ENCODE assay signal across 14 cellular contexts in the genomic region with DNA sequence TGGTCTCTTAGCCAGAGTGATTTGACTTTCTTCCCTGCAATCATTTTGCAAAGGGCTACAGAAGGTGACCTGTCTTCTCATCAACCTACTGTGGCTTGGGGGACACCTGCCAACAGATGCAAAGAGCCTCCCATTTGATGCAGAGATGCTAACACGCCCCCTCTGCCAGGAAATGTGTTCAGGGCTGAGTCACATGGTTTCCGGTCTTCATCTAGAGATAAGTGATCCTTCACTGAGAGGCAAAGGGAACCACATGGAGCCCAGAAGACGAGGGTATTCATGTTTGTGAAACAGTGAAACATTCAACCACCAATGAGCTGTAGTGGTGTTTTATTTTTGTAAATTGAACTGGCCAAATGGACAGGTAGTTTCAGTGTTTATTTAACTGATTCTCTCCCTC.
A peak's percentile ranks its signal among the peaks of the same experiment; 100 is the strongest.
DNase-seq lines count a peak whose midpoint lies in the region; ATAC-seq, FAIRE-seq and TF ChIP-seq lines count a peak whose summit lies in the region.
"Had no signal": no experiment of that assay in that cellular context is flagged by ENCODE, and none has a peak within 500 bp of the region (broad histone marks: within the 10 kb centered on the region; RNA-seq: fewer than 3 reads in every experiment).

No MANE protein-coding gene starts in this region.

- no peak overlapping the region for H3K4me2 ChIP-seq in MM.1S (ENCODE audit: low read depth, low read length)
- no peak overlapping the region for H3K4me2 ChIP-seq in K562 (ENCODE audit: insufficient read depth, low read length)
- H3K4me2 ChIP-seq: BLaER1 treated with 17β-estradiol and CSF1 and Interleukin-3, amounts not matched to agents 10 nM and 100 nM had no signal

- POLR2A ChIA-PET in K562 (lab: Yijun Ruan, JAX): no interaction called here

- peaks cover 16% of the 10 kb centered on the region for H3K4me1 ChIP-seq in MM.1S (ENCODE audit: low read length)
- no peaks in the 10 kb centered on the region for H3K4me1 ChIP-seq in K562 (replicated peaks in 1 of 2; ENCODE audit: control insufficient read depth in 2 of 2, insufficient read depth in 2 of 2, low read length in 2 of 2)

- H3K36me3 ChIP-seq in MM.1S (replicated peaks; ENCODE audit: insufficient read depth, low read length) (no peaks in the 10 kb centered on the region), K562 (ENCODE audit: control insufficient read depth, insufficient read depth, low read length) (no peaks in the 10 kb centered on the region)
- H3K36me3 ChIP-seq: BLaER1 treated with 17β-estradiol and CSF1 and Interleukin-3, amounts not matched to agents 10 nM and 100 nM had no signal

- no TSS peak for BruUV-seq in K562 (replicated peaks; lab: Mats Ljungman, UMichigan)

- no peaks in the 10 kb centered on the region for H3K9me1 ChIP-seq in K562 (ENCODE audit: control insufficient read depth, insufficient read depth, low read length)

- H4K20me1 ChIP-seq in MM.1S (ENCODE audit: insufficient read depth, low read length): no peaks in the 10 kb centered on the region
- H4K20me1 ChIP-seq in K562 (replicated peaks; ENCODE audit: control insufficient read depth, insufficient read depth, low read length): no peaks in the 10 kb centered on the region
- H4K20me1 ChIP-seq: BLaER1 treated with 17β-estradiol and CSF1 and Interleukin-3, amounts not matched to agents 10 nM and 100 nM had no signal

- H3K79me2 ChIP-seq in MM.1S (ENCODE audit: low read length) (no peaks in the 10 kb centered on the region), K562 (ENCODE audit: control insufficient read depth, insufficient read depth, low read length) (no peaks in the 10 kb centered on the region)

- no peak overlapping the region for H2AFZ ChIP-seq in MM.1S (ENCODE audit: low read length)
- H2AFZ ChIP-seq in K562 (ENCODE audit: low read depth, low read length): no peak overlapping the region

- no peaks in the 10 kb centered on the region for H3F3A ChIP-seq in MM.1S (ENCODE audit: insufficient read depth, low read length)

- H3K4me3 ChIP-seq in MM.1S (ENCODE audit: low read length) (no peak overlapping the region), K562 (no peak overlapping the region)
- H3K4me3 ChIP-seq: BLaER1 treated with 17β-estradiol and CSF1 and Interleukin-3, amounts not matched to agents 10 nM and 100 nM had no signal

- WGBS in K562 (ENCODE audit: insufficient coverage, low coverage, missing lambda C conversion rate): 0% methylated on average over 3 of the region's 3 CpGs

- H3K27ac ChIP-seq in MM.1S (ENCODE audit: low read length) (no peak overlapping the region), K562 (ENCODE audit: extremely low read depth, low read depth, low read length) (no peak overlapping the region)
- H3K27ac ChIP-seq: BLaER1 treated with 17β-estradiol and CSF1 and Interleukin-3, amounts not matched to agents 10 nM and 100 nM had no signal

- TF ChIP-seq RAD21 in K562 (CRISPR knock-in tag; conservative IDR thresholded peaks at IDR 0.05 in 1 of 2, IDR thresholded peaks at IDR 0.05 in 1 of 2): no peak

- TF ChIP-seq POLR2A in K562 (conservative IDR thresholded peaks at IDR 0.05): no peak

- TF ChIP-seq EP300 in K562 (IDR thresholded peaks at IDR 0.05; ENCODE audit: low read length): no peak

- H3K9me2 ChIP-seq in MM.1S (replicated peaks; ENCODE audit: insufficient read depth, low read length): no peaks in the 10 kb centered on the region

- H3K27me3 ChIP-seq in MM.1S (replicated peaks; ENCODE audit: insufficient read depth, low read length) (no peaks in the 10 kb centered on the region), K562 (ENCODE audit: control insufficient read depth in 2 of 2, insufficient read depth in 2 of 2, low read length in 2 of 2) (peaks cover 0 to 4% of the 10 kb centered on the region in 2 experiments; a peak in 1 of 5 replicates)
- H3K27me3 ChIP-seq: BLaER1 treated with 17β-estradiol and CSF1 and Interleukin-3, amounts not matched to agents 10 nM and 100 nM had no signal

- ATAC-seq in K562 (no peak), HG02642 (IDR thresholded peaks at IDR 0.05; ENCODE audit: poor library complexity, unreplicated experiment) (no peak), SK-N-SH treated with all-trans-retinoic acid at 6 μM for 48 hours (no peak)

- TF ChIP-seq CTCF in MM.1S (IDR thresholded peaks at IDR 0.05; ENCODE audit: low read length) (no peak), K562 (IDR thresholded peaks at IDR 0.05 in 2 of 3, conservative IDR thresholded peaks at IDR 0.05 in 1 of 3; ENCODE audit: insufficient read depth in 2 of 3, low read depth in 1 of 3, low read length in 3 of 3) (no peak)

- H3K9ac ChIP-seq in MM.1S (ENCODE audit: low read length): no peak overlapping the region
- H3K9ac ChIP-seq in K562 (ENCODE audit: insufficient read depth in 1 of 2, low read depth in 2 of 2, low read length in 2 of 2): no peak overlapping the region
- H3K9ac ChIP-seq: BLaER1 treated with 17β-estradiol and CSF1 and Interleukin-3, amounts not matched to agents 10 nM and 100 nM had no signal

- CTCF ChIA-PET in K562 (lab: Yijun Ruan, JAX; ENCODE audit: low intra/inter-chr PET ratio): no interaction called here

- DNase-seq in NCI-H2227 (lab: John Stamatoyannopoulos, UW; ENCODE audit: unreplicated experiment) (peak; percentile 12), NCI-H2227 treated with DMSO at 0.1 percent for 48 hours (lab: John Stamatoyannopoulos, UW) (no peak), MM.1S (peak; percentile 9), K562 (ENCODE audit: extremely low read depth in 1 of 4, low spot score in 3 of 4) (no peak), NCI-H1092 treated with DMSO at 0.1 percent for 48 hours (lab: John Stamatoyannopoulos, UW) (no peak)
- DNase-seq: ACHN; CD4-positive, CD25-positive, alpha-beta regulatory T cell; DMS53; GF-D8; HCEC 1CT; HFFc6 had no signal

- intact Hi-C loops in K562 (cut with micrococcal nuclease): no loop called here

- FAIRE-seq in K562 (lab: Jason Lieb, UNC): no peak

- in situ Hi-C loops in K562 (cut with MboI): no loop called here

- H3K9me3 ChIP-seq in MM.1S (replicated peaks; ENCODE audit: insufficient read depth, low read length): no peaks in the 10 kb centered on the region
- H3K9me3 ChIP-seq in K562 (replicated peaks; ENCODE audit: control insufficient read depth, insufficient read depth, low read depth, low read length): no peaks in the 10 kb centered on the region

TF ChIP-seq in K562, 482 proteins besides CTCF, POLR2A, EP300 and RAD21 (continues in another document):
- TF ChIP-seq, protein P1, sequence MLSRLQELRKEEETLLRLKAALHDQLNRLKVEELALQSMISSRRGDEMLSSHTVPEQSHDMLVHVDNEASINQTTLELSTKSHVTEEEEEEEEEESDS (CRISPR knock-in tag; IDR thresholded peaks at IDR 0.05): no peak

TF ChIP-seq in SK-N-SH treated with all-trans-retinoic acid at 6 μM for 48 hours, 23 proteins besides CTCF, POLR2A, EP300 and RAD21 (continues in another document):
- TF ChIP-seq, protein P2, sequence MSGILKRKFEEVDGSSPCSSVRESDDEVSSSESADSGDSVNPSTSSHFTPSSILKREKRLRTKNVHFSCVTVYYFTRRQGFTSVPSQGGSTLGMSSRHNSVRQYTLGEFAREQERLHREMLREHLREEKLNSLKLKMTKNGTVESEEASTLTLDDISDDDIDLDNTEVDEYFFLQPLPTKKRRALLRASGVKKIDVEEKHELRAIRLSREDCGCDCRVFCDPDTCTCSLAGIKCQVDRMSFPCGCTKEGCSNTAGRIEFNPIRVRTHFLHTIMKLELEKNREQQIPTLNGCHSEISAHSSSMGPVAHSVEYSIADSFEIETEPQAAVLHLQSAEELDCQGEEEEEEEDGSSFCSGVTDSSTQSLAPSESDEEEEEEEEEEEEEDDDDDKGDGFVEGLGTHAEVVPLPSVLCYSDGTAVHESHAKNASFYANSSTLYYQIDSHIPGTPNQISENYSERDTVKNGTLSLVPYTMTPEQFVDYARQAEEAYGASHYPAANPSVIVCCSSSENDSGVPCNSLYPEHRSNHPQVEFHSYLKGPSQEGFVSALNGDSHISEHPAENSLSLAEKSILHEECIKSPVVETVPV (CRISPR knock-in tag; IDR thresholded peaks at IDR 0.05): no peak
- TF ChIP-seq ZC3H10 (CRISPR knock-in tag; IDR thresholded peaks at IDR 0.05) (no peak), ZNF565 (CRISPR knock-in tag; conservative IDR thresholded peaks at IDR 0.05; ENCODE audit: low read depth) (no peak), TOX (CRISPR knock-in tag; IDR thresholded peaks at IDR 0.05; ENCODE audit: borderline replicate concordance) (no peak)
- TF ChIP-seq, protein P3, sequence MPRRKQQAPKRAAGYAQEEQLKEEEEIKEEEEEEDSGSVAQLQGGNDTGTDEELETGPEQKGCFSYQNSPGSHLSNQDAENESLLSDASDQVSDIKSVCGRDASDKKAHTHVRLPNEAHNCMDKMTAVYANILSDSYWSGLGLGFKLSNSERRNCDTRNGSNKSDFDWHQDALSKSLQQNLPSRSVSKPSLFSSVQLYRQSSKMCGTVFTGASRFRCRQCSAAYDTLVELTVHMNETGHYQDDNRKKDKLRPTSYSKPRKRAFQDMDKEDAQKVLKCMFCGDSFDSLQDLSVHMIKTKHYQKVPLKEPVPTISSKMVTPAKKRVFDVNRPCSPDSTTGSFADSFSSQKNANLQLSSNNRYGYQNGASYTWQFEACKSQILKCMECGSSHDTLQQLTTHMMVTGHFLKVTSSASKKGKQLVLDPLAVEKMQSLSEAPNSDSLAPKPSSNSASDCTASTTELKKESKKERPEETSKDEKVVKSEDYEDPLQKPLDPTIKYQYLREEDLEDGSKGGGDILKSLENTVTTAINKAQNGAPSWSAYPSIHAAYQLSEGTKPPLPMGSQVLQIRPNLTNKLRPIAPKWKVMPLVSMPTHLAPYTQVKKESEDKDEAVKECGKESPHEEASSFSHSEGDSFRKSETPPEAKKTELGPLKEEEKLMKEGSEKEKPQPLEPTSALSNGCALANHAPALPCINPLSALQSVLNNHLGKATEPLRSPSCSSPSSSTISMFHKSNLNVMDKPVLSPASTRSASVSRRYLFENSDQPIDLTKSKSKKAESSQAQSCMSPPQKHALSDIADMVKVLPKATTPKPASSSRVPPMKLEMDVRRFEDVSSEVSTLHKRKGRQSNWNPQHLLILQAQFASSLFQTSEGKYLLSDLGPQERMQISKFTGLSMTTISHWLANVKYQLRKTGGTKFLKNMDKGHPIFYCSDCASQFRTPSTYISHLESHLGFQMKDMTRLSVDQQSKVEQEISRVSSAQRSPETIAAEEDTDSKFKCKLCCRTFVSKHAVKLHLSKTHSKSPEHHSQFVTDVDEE (CRISPR knock-in tag; IDR thresholded peaks at IDR 0.05): no peak

Comparison
In these comparisons a context has a peak if more than half of its experiments do, and no peak if none do; other contexts are left out.
1. DNase-seq: peak in NCI-H2227 (single experiment) and MM.1S (single experiment); none in NCI-H2227 treated with DMSO at 0.1 percent for 48 hours (single experiment), K562 (0 of 4) and NCI-H1092 treated with DMSO at 0.1 percent for 48 hours (single experiment).